Comparison of ENCODE assay signal across 8 cellular contexts in the genomic region with DNA sequence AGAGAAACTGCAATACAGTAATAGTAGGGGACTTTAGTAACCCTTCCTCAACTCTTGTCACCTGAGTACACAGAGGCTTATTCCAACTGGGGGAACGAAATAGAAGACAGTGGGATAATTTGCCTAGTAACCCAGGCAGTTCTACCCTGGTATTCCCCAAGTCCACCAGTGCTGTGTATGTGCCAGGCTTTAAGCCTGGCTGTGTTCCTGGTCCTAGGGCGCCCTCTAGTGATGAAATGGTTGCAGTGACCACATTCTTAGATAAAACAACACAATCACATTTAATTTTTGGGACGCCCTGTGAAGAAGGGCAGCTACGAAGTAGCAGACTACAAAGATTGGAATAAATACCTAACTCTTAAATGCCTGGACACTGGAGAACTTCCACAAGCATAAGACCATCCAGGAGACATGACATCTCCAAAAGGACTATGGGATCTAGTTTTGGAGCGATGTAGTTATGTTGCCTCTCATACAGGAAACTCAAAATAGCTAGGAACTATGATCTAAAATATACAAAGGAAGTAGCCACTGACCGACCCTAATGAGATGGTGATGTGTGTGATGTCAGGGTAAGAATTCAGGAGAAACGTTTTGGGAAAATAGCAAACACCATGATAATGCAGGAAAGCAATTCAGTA.
DNase-seq lines count a peak whose midpoint lies in the region; ATAC-seq and TF ChIP-seq lines count a peak whose summit lies in the region.

No MANE protein-coding gene starts in this region.

- no peaks in the 10 kb centered on the region for H3K9me3 Mint-ChIP-seq in HFFc6

- TF ChIP-seq CTCF in GM12865 (IDR thresholded peaks at IDR 0.05; ENCODE audit: insufficient read depth, low read depth, low read length, missing control alignments) (peak; percentile 51), HFFc6 (IDR thresholded peaks at IDR 0.05) (peak; percentile 86)

- H3K4me3 ChIP-seq in GM12865 (ENCODE audit: low read depth, low read length): no peak overlapping the region

- DNase-seq in GM12865 (ENCODE audit: low read depth) (peak; percentile 73), HFFc6 (peak; percentile 38), NCI-H1092 (lab: John Stamatoyannopoulos, UW) (peak; percentile 31), T-helper 2 cell (peak; percentile 8 to 59 (median 38)), anterior cingulate cortex (lab: John Stamatoyannopoulos, UW) (peak in 36 of 58 donors; percentile 0 to 65 (median 12)), hippocampal formation (lab: John Stamatoyannopoulos, UW) (peak; percentile 7 to 58)
- peak; percentile 8 to 29 for DNase-seq in stimulated activated CD4-positive, alpha-beta T cell treated with anti-CD3 and anti-CD28 coated beads, Interleukin-12 subunit alpha, Interleukin-12 subunit beta, amount 100 ng/mL, for 24 hours (ENCODE audit: low read depth in 2 of 2)

- H3K4me3 Mint-ChIP-seq in HFFc6: no peak overlapping the region

- no peak overlapping the region for H3K27ac Mint-ChIP-seq in HFFc6

- no peaks in the 10 kb centered on the region for H3K27me3 Mint-ChIP-seq in HFFc6 (ENCODE audit: insufficient read depth)

- H3K4me1 Mint-ChIP-seq in HFFc6 (ENCODE audit: low read depth): peaks cover 4% of the 10 kb centered on the region; the same call in 1 of the 2 replicates

- no peak for ATAC-seq in GM21528 (IDR thresholded peaks at IDR 0.05; ENCODE audit: low FRiP score, unreplicated experiment)

- peaks cover 7% of the 10 kb centered on the region; the same call in 1 of the 2 replicates for H3K36me3 Mint-ChIP-seq in HFFc6 (ENCODE audit: low read depth)

Comparison
In these comparisons a context has a peak if more than half of its experiments do, and no peak if none do; other contexts are left out.
1. DNase-seq: peak in every context shown above with its lines; median percentile 73 in GM12865; 38 in HFFc6; 38 in T-helper 2 cell; 32 in hippocampal formation; 31 in NCI-H1092; 18 in stimulated activated CD4-positive, alpha-beta T cell treated with anti-CD3 and anti-CD28 coated beads, Interleukin-12 subunit alpha, Interleukin-12 subunit beta, amount 100 ng/mL, for 24 hours; 12 in anterior cingulate cortex.